21 cellular contexts compared by ENCODE assay signal in genomic region chr1:4728319-4729107, GRCh38.
DNase-seq lines count a peak whose midpoint lies in the region; ATAC-seq, FAIRE-seq and TF ChIP-seq lines count a peak whose summit lies in the region.
"Had no signal": no experiment of that assay in that cellular context is flagged by ENCODE, and none has a peak within 500 bp of the region (broad histone marks: within the 10 kb centered on the region; RNA-seq: fewer than 3 reads in every experiment).

No MANE protein-coding gene starts in this region.

- 87% methylated on average over 19 of the region's 19 CpGs for WGBS in prostate gland

- no peak for FAIRE-seq in kidney (lab: Jason Lieb, UNC)
- FAIRE-seq: A204.1, GM12891, GM18507 had no signal

- ATAC-seq in left ventricle myocardium superior = no peak
- ATAC-seq: HCT116 had no signal

- no peaks in the 10 kb centered on the region for H3K9me3 Mint-ChIP-seq in activated naive CD4-positive, alpha-beta T cell treated with anti-CD3 and anti-CD28 coated beads for 36 hours

- no peak overlapping the region for H3K27ac Mint-ChIP-seq in activated naive CD4-positive, alpha-beta T cell treated with anti-CD3 and anti-CD28 coated beads for 36 hours
- H3K27ac Mint-ChIP-seq: B cell; CD4-positive, alpha-beta memory T cell had no signal

- CTCF ChIA-PET in activated naive CD4-positive, alpha-beta T cell treated with anti-CD3 and anti-CD28 coated beads for 36 hours (lab: Charles Lee) = no interaction called here

- H3K4me3 Mint-ChIP-seq in activated naive CD4-positive, alpha-beta T cell treated with anti-CD3 and anti-CD28 coated beads for 36 hours = no peak overlapping the region
- H3K4me3 Mint-ChIP-seq: B cell; CD4-positive, alpha-beta memory T cell had no signal

- intact Hi-C loops in left ventricle myocardium superior (cut with micrococcal nuclease) (no loop called here), cardiac septum (cut with DNase I) (no loop called here), kidney (cut with DNase I) (no loop called here), prostate gland (cut with DNase I) (no loop called here)
- intact Hi-C loops in activated naive CD4-positive, alpha-beta T cell treated with anti-CD3 and anti-CD28 coated beads for 36 hours (cut with micrococcal nuclease) = no loop called here

- H3K36me3 ChIP-seq in kidney (ENCODE audit: control insufficient read depth in 1 of 2, insufficient read depth in 2 of 2, low read length in 2 of 2) (no peaks in the 10 kb centered on the region), prostate gland (no peaks in the 10 kb centered on the region)

- no peak overlapping the region for H3K27ac ChIP-seq in kidney (ENCODE audit: low read depth in 2 of 2, low read length in 2 of 2)
- H3K27ac ChIP-seq in prostate gland = peak overlapping the region; percentile 40 to 56
- H3K27ac ChIP-seq: 22Rv1 had no signal

- H3K9me3 ChIP-seq in kidney (ENCODE audit: control insufficient read depth in 1 of 2, low read length in 2 of 2) = no peaks in the 10 kb centered on the region
- H3K9me3 ChIP-seq in prostate gland = no peaks in the 10 kb centered on the region

- H3K4me3 ChIP-seq in kidney (ENCODE audit: low read length in 2 of 2) (no peak overlapping the region), prostate gland (no peak overlapping the region), foreskin fibroblast (ENCODE audit: low read depth in 1 of 2, low read length in 2 of 2) (no peak overlapping the region)

- TF ChIP-seq CTCF in kidney (IDR thresholded peaks at IDR 0.05; ENCODE audit: borderline replicate concordance, extremely low read depth, insufficient read depth) = no peak
- no peak for TF ChIP-seq CTCF in prostate gland (IDR thresholded peaks at IDR 0.05)
- TF ChIP-seq CTCF in foreskin fibroblast (IDR thresholded peaks at IDR 0.05; ENCODE audit: low read depth, low read length) = no peak

- no peaks in the 10 kb centered on the region for H3K4me1 Mint-ChIP-seq in activated naive CD4-positive, alpha-beta T cell treated with anti-CD3 and anti-CD28 coated beads for 36 hours (ENCODE audit: low read depth)
- H3K4me1 Mint-ChIP-seq: B cell; CD4-positive, alpha-beta memory T cell had no signal

- peaks cover 6% of the 10 kb centered on the region for H3K27me3 ChIP-seq in prostate gland (replicated peaks; ENCODE audit: insufficient read depth)

- TF ChIP-seq POLR2A in prostate gland (IDR thresholded peaks at IDR 0.05) = no peak

- H3K27me3 Mint-ChIP-seq in activated naive CD4-positive, alpha-beta T cell treated with anti-CD3 and anti-CD28 coated beads for 36 hours (ENCODE audit: low read depth) = no peaks in the 10 kb centered on the region
- H3K27me3 Mint-ChIP-seq: B cell had no signal

- H3K4me1 ChIP-seq in kidney (ENCODE audit: control insufficient read depth in 1 of 2, insufficient read depth in 1 of 2, low read depth in 1 of 2, low read length in 2 of 2) (no peaks in the 10 kb centered on the region), prostate gland (replicated peaks) (peaks cover 3% of the 10 kb centered on the region)

- H3K36me3 Mint-ChIP-seq in activated naive CD4-positive, alpha-beta T cell treated with anti-CD3 and anti-CD28 coated beads for 36 hours (ENCODE audit: low read depth) = no peaks in the 10 kb centered on the region
- H3K36me3 Mint-ChIP-seq: CD4-positive, alpha-beta memory T cell had no signal

- DNase-seq in left ventricle myocardium superior (peak; percentile 10), cardiac septum (ENCODE audit: low spot score) (no peak), kidney (peak; percentile 55), prostate gland (ENCODE audit: low spot score) (no peak), foreskin fibroblast (no peak)
- DNase-seq in activated naive CD4-positive, alpha-beta T cell treated with anti-CD3 and anti-CD28 coated beads for 36 hours = no peak
- DNase-seq: C1 segment of cervical spinal cord; Calu3; CD4-positive, alpha-beta memory T cell; COR-L47; DMS53; DMS79 treated with DMSO at 0.1 percent for 48 hours; GF-D8; GOT3; H7 had no signal

- H3K9ac ChIP-seq in kidney (ENCODE audit: low read length in 2 of 2) = no peak overlapping the region

Comparison
In these comparisons a context has a peak if more than half of its experiments do, and no peak if none do; other contexts are left out.
1. DNase-seq: peak in left ventricle myocardium superior (single experiment) and kidney (single experiment); none in cardiac septum (single experiment), prostate gland (single experiment), foreskin fibroblast (0 of 2) and activated naive CD4-positive, alpha-beta T cell treated with anti-CD3 and anti-CD28 coated beads for 36 hours (single experiment).
2. H3K27ac ChIP-seq: peak in prostate gland (2 of 2); none in kidney (0 of 2).